8 cellular contexts compared by ENCODE assay signal in the genomic region with DNA sequence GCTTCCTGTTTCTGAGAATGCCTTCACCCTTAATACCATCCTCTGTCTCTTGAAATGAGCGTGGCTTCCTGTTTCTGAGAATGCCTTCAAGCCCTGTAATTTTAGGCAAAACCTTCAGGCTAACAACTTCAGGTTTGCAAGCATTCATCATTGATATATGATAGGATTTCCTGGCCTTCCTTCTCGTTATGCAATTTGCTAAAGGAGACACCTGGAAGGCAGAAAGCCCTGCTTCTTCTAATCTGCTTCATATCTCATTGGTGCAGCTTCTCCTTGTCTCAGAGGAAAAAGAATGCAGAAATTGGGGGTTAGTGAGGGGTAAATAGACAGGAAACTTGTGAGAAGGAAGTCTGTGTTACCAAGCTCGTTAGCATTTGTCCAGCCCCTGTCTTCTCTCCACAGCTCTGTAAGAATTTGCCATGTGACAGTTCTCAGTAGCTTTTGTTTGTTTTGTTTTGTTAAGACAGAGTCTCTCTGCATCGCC. TPM values are rescaled to one million over a fixed set of nuclear protein-coding genes. Genes with fewer than 3 reads are reported as not detected.
DNase-seq lines count a peak whose midpoint lies in the region; ATAC-seq and TF ChIP-seq lines count a peak whose summit lies in the region.

No MANE protein-coding gene starts in this region.

- no peak overlapping the region for H2BK5ac ChIP-seq in H9 (ENCODE audit: insufficient read length, low read length)

- H3K23ac ChIP-seq in H9 (ENCODE audit: insufficient read length, low read depth, low read length): no peak overlapping the region

- no peaks in the 10 kb centered on the region for H3K27me3 ChIP-seq in ACC112 (ENCODE audit: insufficient read depth, low read length)
- H3K27me3 ChIP-seq in left lung: no peaks in the 10 kb centered on the region
- H3K27me3 ChIP-seq in vagina: no peaks in the 10 kb centered on the region
- no peaks in the 10 kb centered on the region for H3K27me3 ChIP-seq in H9 (ENCODE audit: insufficient read depth, low read length)

- no peaks in the 10 kb centered on the region for H3K9me3 Mint-ChIP-seq in H9

- H2BK15ac ChIP-seq in H9 (ENCODE audit: low read depth, low read length): no peak overlapping the region

- TF ChIP-seq POLR2A in vagina (IDR thresholded peaks at IDR 0.05): no peak

- no CpG with 5 or more reads among the region's 4 CpGs for whole genome bisulfite sequencing in H9 (ENCODE audit: extremely low coverage, insufficient read length, low lambda C conversion rate)

- no peak overlapping the region for H2BK120ac ChIP-seq in H9 (ENCODE audit: low read depth, low read length, poor library complexity, severe bottlenecking)

- H2AFZ ChIP-seq in ACC112 (ENCODE audit: low read length, unreplicated experiment) (no peak overlapping the region), H9 (ENCODE audit: low read length) (no peak overlapping the region)

- H3K9ac ChIP-seq in H9 (ENCODE audit: extremely low read depth, insufficient read length, low read length): no peak overlapping the region

- H3K4ac ChIP-seq in H9 (ENCODE audit: low read depth, low read length): no peak overlapping the region

- DNase-seq in left lung (no peak), vagina (ENCODE audit: extremely low spot score in 2 of 2) (no peak), NCI-H226 (no peak), H9 (no peak)

- H2BK12ac ChIP-seq in H9 (ENCODE audit: insufficient read length, low read depth, low read length): no peak overlapping the region

- no peaks in the 10 kb centered on the region for H3K9me3 ChIP-seq in left lung
- no peaks in the 10 kb centered on the region for H3K9me3 ChIP-seq in vagina
- no peaks in the 10 kb centered on the region for H3K9me3 ChIP-seq in H9 (ENCODE audit: control insufficient read depth, low read depth, low read length)

- H2AK5ac ChIP-seq in H9 (ENCODE audit: insufficient read length, low read length): no peak overlapping the region

- H3K14ac ChIP-seq in H9 (ENCODE audit: insufficient read depth, low read length): no peak overlapping the region

- H4K20me1 ChIP-seq in H9 (ENCODE audit: control insufficient read depth, insufficient read depth, insufficient read length): no peaks in the 10 kb centered on the region

- H3K79me1 ChIP-seq in H9 (ENCODE audit: insufficient read depth, low read depth, low read length, poor library complexity, severe bottlenecking): no peaks in the 10 kb centered on the region

- H3K27ac Mint-ChIP-seq in H9: peak overlapping the region in 1 of 3 experiments; percentile 88; a peak in 3 of 7 replicates

- no peaks in the 10 kb centered on the region for H3K23me2 ChIP-seq in H9 (ENCODE audit: insufficient read length, low read depth, low read length, poor library complexity, severe bottlenecking)

- H2BK20ac ChIP-seq in H9 (ENCODE audit: low read depth, low read length, poor library complexity, severe bottlenecking): no peak overlapping the region

- intact Hi-C loops in left lung (cut with DNase I) (no loop called here), vagina (cut with DNase I) (no loop called here)

- H3K4me3 Mint-ChIP-seq in H9: no peak overlapping the region

- no peak overlapping the region for H3K18ac ChIP-seq in H9 (ENCODE audit: insufficient read length, low read depth, low read length)

- H3K4me2 ChIP-seq in H9 (ENCODE audit: insufficient read depth, insufficient read length, low read length): no peak overlapping the region

- H3K79me2 ChIP-seq in ACC112 (ENCODE audit: control insufficient read depth, insufficient read depth, low read length, unreplicated experiment) (peaks cover 91% of the 10 kb centered on the region), H9 (ENCODE audit: insufficient read depth, low read length) (no peaks in the 10 kb centered on the region; the same call in 1 of the 2 replicates)

- H3K4me3 ChIP-seq in ACC112 (ENCODE audit: low read depth, low read length): no peak overlapping the region
- peak overlapping the region in 1 of 2 donors; percentile 9 for H3K4me3 ChIP-seq in left lung
- no peak overlapping the region for H3K4me3 ChIP-seq in vagina

- TF ChIP-seq CTCF in VCaP (conservative IDR thresholded peaks at IDR 0.05) (no peak), left lung (IDR thresholded peaks at IDR 0.05) (no peak), vagina (IDR thresholded peaks at IDR 0.05) (no peak), H9 (conservative IDR thresholded peaks at IDR 0.05) (no peak)

- H3K27me3 Mint-ChIP-seq in H9 (ENCODE audit: low read depth): no peaks in the 10 kb centered on the region

- H3K4me1 ChIP-seq in ACC112 (ENCODE audit: control insufficient read depth, insufficient read depth, low read length, unreplicated experiment) (peaks cover 69% of the 10 kb centered on the region), left lung (peaks cover 48 to 100% of the 10 kb centered on the region in 2 donors), vagina (peaks cover 96% of the 10 kb centered on the region), H9 (ENCODE audit: insufficient read depth, low read length) (peaks cover 14% of the 10 kb centered on the region)

- no peak overlapping the region for H4K5ac ChIP-seq in H9 (ENCODE audit: insufficient read length, low read depth, low read length)

- H3K36me3 ChIP-seq in ACC112 (ENCODE audit: insufficient read depth, low read length) (peaks cover 10% of the 10 kb centered on the region), left lung (peaks cover 3 to 11% of the 10 kb centered on the region in 2 donors), vagina (no peaks in the 10 kb centered on the region)

- H4K91ac ChIP-seq in H9 (ENCODE audit: insufficient read length, low read depth, low read length): no peak overlapping the region

- ATAC-seq in GM19043 (IDR thresholded peaks at IDR 0.05; ENCODE audit: low read depth, unreplicated experiment) (peak; percentile 67), HG03354 (IDR thresholded peaks at IDR 0.05; ENCODE audit: poor library complexity, severe bottlenecking, unreplicated experiment) (peak; percentile 82), left lung (peak; percentile 40)

- H3T11ph ChIP-seq in H9 (ENCODE audit: low read length): no peak overlapping the region

- H3K4me1 Mint-ChIP-seq in H9: peaks cover 28 to 29% of the 10 kb centered on the region in 2 experiments

- no peaks in the 10 kb centered on the region for H3K36me3 Mint-ChIP-seq in H9 (ENCODE audit: insufficient read depth in 1 of 3, low read depth in 3 of 3)

- H4K8ac ChIP-seq in H9 (replicated peaks; ENCODE audit: insufficient read length, low read depth, low read length): no peak overlapping the region

- 0 out of 2 replicates have a peak overlapping the region, but pooled peaks have one; percentile 9 for H3K27ac ChIP-seq in ACC112 (ENCODE audit: low read depth, low read length)
- H3K27ac ChIP-seq in VCaP: peak overlapping the region; percentile 79
- H3K27ac ChIP-seq in left lung: peak overlapping the region; percentile 61 to 92
- peak overlapping the region; percentile 21 for H3K27ac ChIP-seq in vagina
- no peak overlapping the region for H3K27ac ChIP-seq in H9 (ENCODE audit: insufficient read length, low read depth, low read length)

- H3K56ac ChIP-seq in H9 (ENCODE audit: insufficient read length, low read depth, low read length): no peak overlapping the region

RNA-seq across cellular contexts. Expression of gene ARL6IP5, which starts 7.3 kb away (rescaled TPM):
- total RNA-seq in left lung (100 to 1,000 TPM; 179 to 184 TPM), vagina (86.9 TPM), H9 (2021) (15.5 and 16.9 TPM in 2 replicates)

RNA-seq across cellular contexts. Expression of gene UBA3, which starts 11.9 kb away (rescaled TPM):
- total RNA-seq in left lung: 10 to 100 TPM; 61.3 to 62.2 TPM
- 84.7 TPM for total RNA-seq in vagina
- total RNA-seq in H9 (2021): 64.5 and 67.2 TPM in 2 replicates

RNA-seq across cellular contexts. Expression of gene LMOD3, which starts 30.3 kb away (rescaled TPM):
- total RNA-seq in left lung: under 1 TPM; 0.18 to 0.26 TPM
- total RNA-seq in vagina: not detected
- total RNA-seq in H9 (2021): not detected in 2 replicates

RNA-seq across cellular contexts. Expression of gene TMF1, which starts 39.9 kb away (rescaled TPM):
- 10 to 100 TPM; 38.4 to 40.8 TPM for total RNA-seq in left lung
- 34.4 TPM for total RNA-seq in vagina
- total RNA-seq in H9 (2021): 17.8 and 21.9 TPM in 2 replicates
